1 cellular context compared by ENCODE assay signal in genomic region chr6:57174511-57174907, GRCh38.
TF ChIP-seq lines count a peak whose summit lies in the region.

No MANE protein-coding gene starts in this region.

TF ChIP-seq in H1, 55 proteins besides CTCF, POLR2A, EP300 and RAD21 (continued from another document):
- TF ChIP-seq E2F6 (IDR thresholded peaks at IDR 0.05) = no peak
- TF ChIP-seq GABPA (IDR thresholded peaks at IDR 0.05; ENCODE audit: borderline replicate concordance, insufficient read depth, low read length) = no peak
- no peak for TF ChIP-seq ZNF274 (IDR thresholded peaks at IDR 0.05; ENCODE audit: borderline replicate concordance, extremely low read depth, low read length)
- no peak for TF ChIP-seq TEAD4 (IDR thresholded peaks at IDR 0.05; ENCODE audit: low read depth, low read length)
